1 cellular context compared by ENCODE assay signal in the genomic region with DNA sequence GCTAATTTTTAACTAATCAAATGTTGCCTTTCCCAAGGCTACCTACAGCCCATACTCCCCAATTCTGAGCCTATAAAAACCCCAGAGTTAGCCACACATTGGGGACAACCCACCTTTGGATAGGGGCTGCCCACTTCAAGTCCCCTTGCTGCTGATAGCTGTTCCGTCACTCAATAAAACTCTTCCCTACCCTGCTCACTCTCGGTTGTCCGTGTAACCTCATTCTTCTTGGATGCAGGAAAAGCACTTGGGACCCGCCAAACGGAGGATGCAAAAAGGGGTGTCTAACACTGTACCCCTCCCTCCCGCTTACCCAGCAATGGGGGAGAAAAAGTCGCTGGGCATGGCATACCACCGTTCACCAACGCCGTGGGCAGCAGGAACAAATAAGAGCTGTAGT.
TF ChIP-seq lines count a peak whose summit lies in the region.

No MANE protein-coding gene starts in this region.

TF ChIP-seq in GM23338, 12 proteins besides CTCF, POLR2A, EP300 and RAD21:
- TF ChIP-seq, protein P1, sequence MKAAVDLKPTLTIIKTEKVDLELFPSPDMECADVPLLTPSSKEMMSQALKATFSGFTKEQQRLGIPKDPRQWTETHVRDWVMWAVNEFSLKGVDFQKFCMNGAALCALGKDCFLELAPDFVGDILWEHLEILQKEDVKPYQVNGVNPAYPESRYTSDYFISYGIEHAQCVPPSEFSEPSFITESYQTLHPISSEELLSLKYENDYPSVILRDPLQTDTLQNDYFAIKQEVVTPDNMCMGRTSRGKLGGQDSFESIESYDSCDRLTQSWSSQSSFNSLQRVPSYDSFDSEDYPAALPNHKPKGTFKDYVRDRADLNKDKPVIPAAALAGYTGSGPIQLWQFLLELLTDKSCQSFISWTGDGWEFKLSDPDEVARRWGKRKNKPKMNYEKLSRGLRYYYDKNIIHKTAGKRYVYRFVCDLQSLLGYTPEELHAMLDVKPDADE (IDR thresholded peaks at IDR 0.05), result no peak
- TF ChIP-seq STAT1 (IDR thresholded peaks at IDR 0.05; ENCODE audit: unreplicated experiment) (no peak), EZH2 (IDR thresholded peaks at IDR 0.05; ENCODE audit: low read depth, unreplicated experiment) (no peak), EZH2phosphoT487 (IDR thresholded peaks at IDR 0.05; ENCODE audit: unreplicated experiment) (no peak), ZNF114 (CRISPR knock-in tag; IDR thresholded peaks at IDR 0.05) (no peak), POLR2AphosphoS5 (IDR thresholded peaks at IDR 0.05; ENCODE audit: low read depth) (no peak), NANOG (IDR thresholded peaks at IDR 0.05; ENCODE audit: borderline replicate concordance) (no peak), ZNF331 (CRISPR knock-in tag; IDR thresholded peaks at IDR 0.05; ENCODE audit: low read depth) (no peak)
- TF ChIP-seq, protein P2, sequence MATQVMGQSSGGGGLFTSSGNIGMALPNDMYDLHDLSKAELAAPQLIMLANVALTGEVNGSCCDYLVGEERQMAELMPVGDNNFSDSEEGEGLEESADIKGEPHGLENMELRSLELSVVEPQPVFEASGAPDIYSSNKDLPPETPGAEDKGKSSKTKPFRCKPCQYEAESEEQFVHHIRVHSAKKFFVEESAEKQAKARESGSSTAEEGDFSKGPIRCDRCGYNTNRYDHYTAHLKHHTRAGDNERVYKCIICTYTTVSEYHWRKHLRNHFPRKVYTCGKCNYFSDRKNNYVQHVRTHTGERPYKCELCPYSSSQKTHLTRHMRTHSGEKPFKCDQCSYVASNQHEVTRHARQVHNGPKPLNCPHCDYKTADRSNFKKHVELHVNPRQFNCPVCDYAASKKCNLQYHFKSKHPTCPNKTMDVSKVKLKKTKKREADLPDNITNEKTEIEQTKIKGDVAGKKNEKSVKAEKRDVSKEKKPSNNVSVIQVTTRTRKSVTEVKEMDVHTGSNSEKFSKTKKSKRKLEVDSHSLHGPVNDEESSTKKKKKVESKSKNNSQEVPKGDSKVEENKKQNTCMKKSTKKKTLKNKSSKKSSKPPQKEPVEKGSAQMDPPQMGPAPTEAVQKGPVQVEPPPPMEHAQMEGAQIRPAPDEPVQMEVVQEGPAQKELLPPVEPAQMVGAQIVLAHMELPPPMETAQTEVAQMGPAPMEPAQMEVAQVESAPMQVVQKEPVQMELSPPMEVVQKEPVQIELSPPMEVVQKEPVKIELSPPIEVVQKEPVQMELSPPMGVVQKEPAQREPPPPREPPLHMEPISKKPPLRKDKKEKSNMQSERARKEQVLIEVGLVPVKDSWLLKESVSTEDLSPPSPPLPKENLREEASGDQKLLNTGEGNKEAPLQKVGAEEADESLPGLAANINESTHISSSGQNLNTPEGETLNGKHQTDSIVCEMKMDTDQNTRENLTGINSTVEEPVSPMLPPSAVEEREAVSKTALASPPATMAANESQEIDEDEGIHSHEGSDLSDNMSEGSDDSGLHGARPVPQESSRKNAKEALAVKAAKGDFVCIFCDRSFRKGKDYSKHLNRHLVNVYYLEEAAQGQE (IDR thresholded peaks at IDR 0.05; ENCODE audit: unreplicated experiment), result no peak
TF ChIP-seq in GM23338: peak in this region for 0.
